Comparison of ENCODE assay signal across 1 cellular context in the genomic region with DNA sequence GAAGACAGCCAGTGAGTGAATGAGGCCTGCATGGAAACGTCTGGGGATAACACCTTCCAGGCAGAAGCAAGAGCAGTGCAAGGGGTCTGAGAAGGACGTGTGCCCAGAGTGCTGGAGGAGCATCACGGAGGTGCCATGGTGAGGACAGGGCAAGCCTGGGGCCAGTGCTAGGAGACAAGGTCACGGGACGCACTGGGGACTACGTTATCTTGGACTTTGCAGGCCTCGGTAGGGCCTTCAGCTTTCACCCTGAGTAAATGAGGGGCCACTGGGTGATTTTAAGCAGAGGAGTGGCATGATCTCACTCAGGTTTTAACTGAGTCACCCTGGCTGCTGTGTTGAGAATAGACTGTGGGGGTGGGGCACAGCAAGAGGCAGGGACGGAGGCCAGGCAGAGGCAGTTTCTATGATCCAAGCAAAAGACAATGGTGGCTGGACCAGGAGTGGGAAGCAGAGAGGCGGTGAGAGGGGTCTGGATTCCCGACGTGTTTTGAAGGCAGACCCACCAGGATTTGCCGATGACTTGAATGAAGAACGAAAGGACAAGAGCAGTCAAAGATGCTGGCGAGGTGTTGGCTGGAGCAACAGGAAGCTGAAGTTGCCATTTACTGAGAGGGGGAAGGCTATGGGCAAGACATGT.
TF ChIP-seq lines count a peak whose summit lies in the region.

No MANE protein-coding gene starts in this region.

TF ChIP-seq in K562, 482 proteins besides CTCF, POLR2A, EP300 and RAD21 (continued from another document and continues in another):
- TF ChIP-seq, protein P1, sequence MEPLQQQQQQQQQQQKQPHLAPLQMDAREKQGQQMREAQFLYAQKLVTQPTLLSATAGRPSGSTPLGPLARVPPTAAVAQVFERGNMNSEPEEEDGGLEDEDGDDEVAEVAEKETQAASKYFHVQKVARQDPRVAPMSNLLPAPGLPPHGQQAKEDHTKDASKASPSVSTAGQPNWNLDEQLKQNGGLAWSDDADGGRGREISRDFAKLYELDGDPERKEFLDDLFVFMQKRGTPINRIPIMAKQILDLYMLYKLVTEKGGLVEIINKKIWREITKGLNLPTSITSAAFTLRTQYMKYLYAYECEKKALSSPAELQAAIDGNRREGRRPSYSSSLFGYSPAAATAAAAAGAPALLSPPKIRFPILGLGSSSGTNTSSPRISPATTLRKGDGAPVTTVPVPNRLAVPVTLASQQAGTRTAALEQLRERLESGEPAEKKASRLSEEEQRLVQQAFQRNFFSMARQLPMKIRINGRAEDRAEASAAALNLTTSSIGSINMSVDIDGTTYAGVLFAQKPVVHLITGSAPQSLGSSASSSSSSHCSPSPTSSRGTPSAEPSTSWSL (CRISPR knock-in tag; IDR thresholded peaks at IDR 0.05; ENCODE audit: borderline replicate concordance), result no peak
- TF ChIP-seq ZNF644 (tag; IDR thresholded peaks at IDR 0.05; ENCODE audit: low read depth) (no peak), ZBTB8A (IDR thresholded peaks at IDR 0.05; ENCODE audit: partially characterized antibody) (no peak), GABPB2 (CRISPR knock-in tag; conservative IDR thresholded peaks at IDR 0.05) (no peak), BACH1 (tag; IDR thresholded peaks at IDR 0.05) (no peak), FOXK2 (conservative IDR thresholded peaks at IDR 0.05 in 1 of 2, IDR thresholded peaks at IDR 0.05 in 1 of 2; ENCODE audit: low read depth in 2 of 2) (peak; percentile 29 to 31; a peak in 1 of 4 replicates), ZBTB34 (CRISPR knock-in tag; IDR thresholded peaks at IDR 0.05) (no peak), SP1 (CRISPR knock-in tag; IDR thresholded peaks at IDR 0.05) (no peak), GATAD2B (IDR thresholded peaks at IDR 0.05; ENCODE audit: borderline replicate concordance) (no peak), FOS (IDR thresholded peaks at IDR 0.05; ENCODE audit: extremely low read depth, insufficient read length) (no peak), SMC3 (conservative IDR thresholded peaks at IDR 0.05; ENCODE audit: insufficient read depth, low read depth, low read length) (no peak), ZNF124 (CRISPR knock-in tag; IDR thresholded peaks at IDR 0.05) (no peak), SMARCC2 (IDR thresholded peaks at IDR 0.05; ENCODE audit: low read depth) (peak; percentile 62; the same call in 1 of the 2 replicates), UBTF (IDR thresholded peaks at IDR 0.05; ENCODE audit: borderline replicate concordance in 1 of 2, low read depth in 2 of 2, low read length in 2 of 2) (no peak), ZNF696 (CRISPR knock-in tag; conservative IDR thresholded peaks at IDR 0.05) (no peak), PHB2 (IDR thresholded peaks at IDR 0.05; ENCODE audit: low read depth) (no peak), CREM (IDR thresholded peaks at IDR 0.05; ENCODE audit: low read depth) (0 out of 2 replicates have a peak, but pooled peaks have one; percentile 35), DDX20 (tag; IDR thresholded peaks at IDR 0.05; ENCODE audit: low read depth) (no peak), KHSRP (IDR thresholded peaks at IDR 0.05) (no peak), L3MBTL2 (IDR thresholded peaks at IDR 0.05) (no peak), GATAD2A (IDR thresholded peaks at IDR 0.05) (peak; percentile 89), POLR3A (IDR thresholded peaks at IDR 0.05; ENCODE audit: borderline replicate concordance, extremely low read depth, insufficient read depth, insufficient read length) (no peak), RBBP5 (IDR thresholded peaks at IDR 0.05; ENCODE audit: borderline replicate concordance, insufficient read depth, low read length, poor library complexity, severe bottlenecking) (peak; percentile 15), RBFOX2 (IDR thresholded peaks at IDR 0.05; ENCODE audit: low read depth, low read length) (no peak), SRSF3 (IDR thresholded peaks at IDR 0.05; ENCODE audit: insufficient read depth, low read length) (no peak), ZNF133 (CRISPR knock-in tag; IDR thresholded peaks at IDR 0.05) (no peak)
- TF ChIP-seq, protein P2, sequence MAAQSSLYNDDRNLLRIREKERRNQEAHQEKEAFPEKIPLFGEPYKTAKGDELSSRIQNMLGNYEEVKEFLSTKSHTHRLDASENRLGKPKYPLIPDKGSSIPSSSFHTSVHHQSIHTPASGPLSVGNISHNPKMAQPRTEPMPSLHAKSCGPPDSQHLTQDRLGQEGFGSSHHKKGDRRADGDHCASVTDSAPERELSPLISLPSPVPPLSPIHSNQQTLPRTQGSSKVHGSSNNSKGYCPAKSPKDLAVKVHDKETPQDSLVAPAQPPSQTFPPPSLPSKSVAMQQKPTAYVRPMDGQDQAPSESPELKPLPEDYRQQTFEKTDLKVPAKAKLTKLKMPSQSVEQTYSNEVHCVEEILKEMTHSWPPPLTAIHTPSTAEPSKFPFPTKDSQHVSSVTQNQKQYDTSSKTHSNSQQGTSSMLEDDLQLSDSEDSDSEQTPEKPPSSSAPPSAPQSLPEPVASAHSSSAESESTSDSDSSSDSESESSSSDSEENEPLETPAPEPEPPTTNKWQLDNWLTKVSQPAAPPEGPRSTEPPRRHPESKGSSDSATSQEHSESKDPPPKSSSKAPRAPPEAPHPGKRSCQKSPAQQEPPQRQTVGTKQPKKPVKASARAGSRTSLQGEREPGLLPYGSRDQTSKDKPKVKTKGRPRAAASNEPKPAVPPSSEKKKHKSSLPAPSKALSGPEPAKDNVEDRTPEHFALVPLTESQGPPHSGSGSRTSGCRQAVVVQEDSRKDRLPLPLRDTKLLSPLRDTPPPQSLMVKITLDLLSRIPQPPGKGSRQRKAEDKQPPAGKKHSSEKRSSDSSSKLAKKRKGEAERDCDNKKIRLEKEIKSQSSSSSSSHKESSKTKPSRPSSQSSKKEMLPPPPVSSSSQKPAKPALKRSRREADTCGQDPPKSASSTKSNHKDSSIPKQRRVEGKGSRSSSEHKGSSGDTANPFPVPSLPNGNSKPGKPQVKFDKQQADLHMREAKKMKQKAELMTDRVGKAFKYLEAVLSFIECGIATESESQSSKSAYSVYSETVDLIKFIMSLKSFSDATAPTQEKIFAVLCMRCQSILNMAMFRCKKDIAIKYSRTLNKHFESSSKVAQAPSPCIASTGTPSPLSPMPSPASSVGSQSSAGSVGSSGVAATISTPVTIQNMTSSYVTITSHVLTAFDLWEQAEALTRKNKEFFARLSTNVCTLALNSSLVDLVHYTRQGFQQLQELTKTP (IDR thresholded peaks at IDR 0.05; ENCODE audit: low read depth in 1 of 2, partially characterized antibody in 2 of 2), result no peak
- TF ChIP-seq, protein P3, sequence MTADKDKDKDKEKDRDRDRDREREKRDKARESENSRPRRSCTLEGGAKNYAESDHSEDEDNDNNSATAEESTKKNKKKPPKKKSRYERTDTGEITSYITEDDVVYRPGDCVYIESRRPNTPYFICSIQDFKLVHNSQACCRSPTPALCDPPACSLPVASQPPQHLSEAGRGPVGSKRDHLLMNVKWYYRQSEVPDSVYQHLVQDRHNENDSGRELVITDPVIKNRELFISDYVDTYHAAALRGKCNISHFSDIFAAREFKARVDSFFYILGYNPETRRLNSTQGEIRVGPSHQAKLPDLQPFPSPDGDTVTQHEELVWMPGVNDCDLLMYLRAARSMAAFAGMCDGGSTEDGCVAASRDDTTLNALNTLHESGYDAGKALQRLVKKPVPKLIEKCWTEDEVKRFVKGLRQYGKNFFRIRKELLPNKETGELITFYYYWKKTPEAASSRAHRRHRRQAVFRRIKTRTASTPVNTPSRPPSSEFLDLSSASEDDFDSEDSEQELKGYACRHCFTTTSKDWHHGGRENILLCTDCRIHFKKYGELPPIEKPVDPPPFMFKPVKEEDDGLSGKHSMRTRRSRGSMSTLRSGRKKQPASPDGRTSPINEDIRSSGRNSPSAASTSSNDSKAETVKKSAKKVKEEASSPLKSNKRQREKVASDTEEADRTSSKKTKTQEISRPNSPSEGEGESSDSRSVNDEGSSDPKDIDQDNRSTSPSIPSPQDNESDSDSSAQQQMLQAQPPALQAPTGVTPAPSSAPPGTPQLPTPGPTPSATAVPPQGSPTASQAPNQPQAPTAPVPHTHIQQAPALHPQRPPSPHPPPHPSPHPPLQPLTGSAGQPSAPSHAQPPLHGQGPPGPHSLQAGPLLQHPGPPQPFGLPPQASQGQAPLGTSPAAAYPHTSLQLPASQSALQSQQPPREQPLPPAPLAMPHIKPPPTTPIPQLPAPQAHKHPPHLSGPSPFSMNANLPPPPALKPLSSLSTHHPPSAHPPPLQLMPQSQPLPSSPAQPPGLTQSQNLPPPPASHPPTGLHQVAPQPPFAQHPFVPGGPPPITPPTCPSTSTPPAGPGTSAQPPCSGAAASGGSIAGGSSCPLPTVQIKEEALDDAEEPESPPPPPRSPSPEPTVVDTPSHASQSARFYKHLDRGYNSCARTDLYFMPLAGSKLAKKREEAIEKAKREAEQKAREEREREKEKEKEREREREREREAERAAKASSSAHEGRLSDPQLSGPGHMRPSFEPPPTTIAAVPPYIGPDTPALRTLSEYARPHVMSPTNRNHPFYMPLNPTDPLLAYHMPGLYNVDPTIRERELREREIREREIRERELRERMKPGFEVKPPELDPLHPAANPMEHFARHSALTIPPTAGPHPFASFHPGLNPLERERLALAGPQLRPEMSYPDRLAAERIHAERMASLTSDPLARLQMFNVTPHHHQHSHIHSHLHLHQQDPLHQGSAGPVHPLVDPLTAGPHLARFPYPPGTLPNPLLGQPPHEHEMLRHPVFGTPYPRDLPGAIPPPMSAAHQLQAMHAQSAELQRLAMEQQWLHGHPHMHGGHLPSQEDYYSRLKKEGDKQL (CRISPR knock-in tag; IDR thresholded peaks at IDR 0.05; ENCODE audit: borderline replicate concordance), result no peak
- TF ChIP-seq, protein P4, sequence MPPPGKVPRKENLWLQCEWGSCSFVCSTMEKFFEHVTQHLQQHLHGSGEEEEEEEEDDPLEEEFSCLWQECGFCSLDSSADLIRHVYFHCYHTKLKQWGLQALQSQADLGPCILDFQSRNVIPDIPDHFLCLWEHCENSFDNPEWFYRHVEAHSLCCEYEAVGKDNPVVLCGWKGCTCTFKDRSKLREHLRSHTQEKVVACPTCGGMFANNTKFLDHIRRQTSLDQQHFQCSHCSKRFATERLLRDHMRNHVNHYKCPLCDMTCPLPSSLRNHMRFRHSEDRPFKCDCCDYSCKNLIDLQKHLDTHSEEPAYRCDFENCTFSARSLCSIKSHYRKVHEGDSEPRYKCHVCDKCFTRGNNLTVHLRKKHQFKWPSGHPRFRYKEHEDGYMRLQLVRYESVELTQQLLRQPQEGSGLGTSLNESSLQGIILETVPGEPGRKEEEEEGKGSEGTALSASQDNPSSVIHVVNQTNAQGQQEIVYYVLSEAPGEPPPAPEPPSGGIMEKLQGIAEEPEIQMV (tag; conservative IDR thresholded peaks at IDR 0.05; ENCODE audit: low read depth), result no peak
- TF ChIP-seq, protein P5, sequence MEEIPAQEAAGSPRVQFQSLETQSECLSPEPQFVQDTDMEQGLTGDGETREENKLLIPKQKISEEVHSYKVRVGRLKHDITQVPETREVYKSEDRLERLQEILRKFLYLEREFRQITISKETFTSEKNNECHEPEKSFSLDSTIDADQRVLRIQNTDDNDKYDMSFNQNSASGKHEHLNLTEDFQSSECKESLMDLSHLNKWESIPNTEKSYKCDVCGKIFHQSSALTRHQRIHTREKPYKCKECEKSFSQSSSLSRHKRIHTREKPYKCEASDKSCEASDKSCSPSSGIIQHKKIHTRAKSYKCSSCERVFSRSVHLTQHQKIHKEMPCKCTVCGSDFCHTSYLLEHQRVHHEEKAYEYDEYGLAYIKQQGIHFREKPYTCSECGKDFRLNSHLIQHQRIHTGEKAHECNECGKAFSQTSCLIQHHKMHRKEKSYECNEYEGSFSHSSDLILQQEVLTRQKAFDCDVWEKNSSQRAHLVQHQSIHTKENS (CRISPR knock-in tag; IDR thresholded peaks at IDR 0.05), result no peak
- TF ChIP-seq, protein P6, sequence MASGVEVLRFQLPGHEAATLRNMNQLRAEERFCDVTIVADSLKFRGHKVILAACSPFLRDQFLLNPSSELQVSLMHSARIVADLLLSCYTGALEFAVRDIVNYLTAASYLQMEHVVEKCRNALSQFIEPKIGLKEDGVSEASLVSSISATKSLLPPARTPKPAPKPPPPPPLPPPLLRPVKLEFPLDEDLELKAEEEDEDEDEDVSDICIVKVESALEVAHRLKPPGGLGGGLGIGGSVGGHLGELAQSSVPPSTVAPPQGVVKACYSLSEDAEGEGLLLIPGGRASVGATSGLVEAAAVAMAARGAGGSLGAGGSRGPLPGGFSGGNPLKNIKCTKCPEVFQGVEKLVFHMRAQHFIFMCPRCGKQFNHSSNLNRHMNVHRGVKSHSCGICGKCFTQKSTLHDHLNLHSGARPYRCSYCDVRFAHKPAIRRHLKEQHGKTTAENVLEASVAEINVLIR (CRISPR knock-in tag; IDR thresholded peaks at IDR 0.05), result no peak
- TF ChIP-seq, protein P7, sequence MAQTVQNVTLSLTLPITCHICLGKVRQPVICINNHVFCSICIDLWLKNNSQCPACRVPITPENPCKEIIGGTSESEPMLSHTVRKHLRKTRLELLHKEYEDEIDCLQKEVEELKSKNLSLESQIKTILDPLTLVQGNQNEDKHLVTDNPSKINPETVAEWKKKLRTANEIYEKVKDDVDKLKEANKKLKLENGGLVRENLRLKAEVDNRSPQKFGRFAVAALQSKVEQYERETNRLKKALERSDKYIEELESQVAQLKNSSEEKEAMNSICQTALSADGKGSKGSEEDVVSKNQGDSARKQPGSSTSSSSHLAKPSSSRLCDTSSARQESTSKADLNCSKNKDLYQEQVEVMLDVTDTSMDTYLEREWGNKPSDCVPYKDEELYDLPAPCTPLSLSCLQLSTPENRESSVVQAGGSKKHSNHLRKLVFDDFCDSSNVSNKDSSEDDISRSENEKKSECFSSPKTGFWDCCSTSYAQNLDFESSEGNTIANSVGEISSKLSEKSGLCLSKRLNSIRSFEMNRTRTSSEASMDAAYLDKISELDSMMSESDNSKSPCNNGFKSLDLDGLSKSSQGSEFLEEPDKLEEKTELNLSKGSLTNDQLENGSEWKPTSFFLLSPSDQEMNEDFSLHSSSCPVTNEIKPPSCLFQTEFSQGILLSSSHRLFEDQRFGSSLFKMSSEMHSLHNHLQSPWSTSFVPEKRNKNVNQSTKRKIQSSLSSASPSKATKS (CRISPR knock-in tag; IDR thresholded peaks at IDR 0.05), result no peak
